ENCODE assay signal across 1 cellular context in the genomic region with DNA sequence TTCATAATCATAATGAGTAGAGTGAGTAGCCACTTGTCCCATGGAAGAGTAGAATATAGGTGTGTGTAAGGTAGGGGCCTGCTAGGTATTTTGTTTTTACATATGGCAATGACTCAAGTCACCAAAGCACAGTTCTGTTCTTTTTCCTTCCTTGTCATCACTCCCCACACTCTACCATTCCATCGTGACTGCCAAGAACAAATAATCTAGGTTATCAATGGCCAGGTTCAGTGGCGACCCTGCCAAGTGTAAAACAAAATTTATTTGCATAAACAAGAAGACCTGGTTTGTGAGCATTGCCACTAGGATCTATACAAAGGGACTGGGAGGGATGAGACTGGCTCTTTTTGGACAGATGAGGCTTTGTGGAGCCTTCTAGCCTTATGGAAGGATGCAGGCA.
TF ChIP-seq lines count a peak whose summit lies in the region.

No MANE protein-coding gene starts in this region.

TF ChIP-seq in HepG2, 621 proteins besides CTCF, POLR2A, EP300 and RAD21:
- TF ChIP-seq ZNF766 (CRISPR knock-in tag; IDR thresholded peaks at IDR 0.05; ENCODE audit: borderline replicate concordance) (no peak), TBP (CRISPR knock-in tag; IDR thresholded peaks at IDR 0.05) (no peak), REST (IDR thresholded peaks at IDR 0.05; ENCODE audit: borderline replicate concordance in 1 of 2, low read depth in 1 of 2, low read length in 2 of 2) (no peak), HOXA7 (CRISPR knock-in tag; IDR thresholded peaks at IDR 0.05) (no peak), NR1H2 (CRISPR knock-in tag; IDR thresholded peaks at IDR 0.05; ENCODE audit: borderline replicate concordance, low read depth) (no peak)
- TF ChIP-seq, protein P1, sequence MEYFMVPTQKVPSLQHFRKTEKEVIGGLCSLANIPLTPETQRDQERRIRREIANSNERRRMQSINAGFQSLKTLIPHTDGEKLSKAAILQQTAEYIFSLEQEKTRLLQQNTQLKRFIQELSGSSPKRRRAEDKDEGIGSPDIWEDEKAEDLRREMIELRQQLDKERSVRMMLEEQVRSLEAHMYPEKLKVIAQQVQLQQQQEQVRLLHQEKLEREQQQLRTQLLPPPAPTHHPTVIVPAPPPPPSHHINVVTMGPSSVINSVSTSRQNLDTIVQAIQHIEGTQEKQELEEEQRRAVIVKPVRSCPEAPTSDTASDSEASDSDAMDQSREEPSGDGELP (IDR thresholded peaks at IDR 0.05; ENCODE audit: borderline replicate concordance, low read depth): no peak
- TF ChIP-seq, protein P2, sequence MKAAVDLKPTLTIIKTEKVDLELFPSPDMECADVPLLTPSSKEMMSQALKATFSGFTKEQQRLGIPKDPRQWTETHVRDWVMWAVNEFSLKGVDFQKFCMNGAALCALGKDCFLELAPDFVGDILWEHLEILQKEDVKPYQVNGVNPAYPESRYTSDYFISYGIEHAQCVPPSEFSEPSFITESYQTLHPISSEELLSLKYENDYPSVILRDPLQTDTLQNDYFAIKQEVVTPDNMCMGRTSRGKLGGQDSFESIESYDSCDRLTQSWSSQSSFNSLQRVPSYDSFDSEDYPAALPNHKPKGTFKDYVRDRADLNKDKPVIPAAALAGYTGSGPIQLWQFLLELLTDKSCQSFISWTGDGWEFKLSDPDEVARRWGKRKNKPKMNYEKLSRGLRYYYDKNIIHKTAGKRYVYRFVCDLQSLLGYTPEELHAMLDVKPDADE (CRISPR knock-in tag; IDR thresholded peaks at IDR 0.05): no peak
